In the genomic region with DNA sequence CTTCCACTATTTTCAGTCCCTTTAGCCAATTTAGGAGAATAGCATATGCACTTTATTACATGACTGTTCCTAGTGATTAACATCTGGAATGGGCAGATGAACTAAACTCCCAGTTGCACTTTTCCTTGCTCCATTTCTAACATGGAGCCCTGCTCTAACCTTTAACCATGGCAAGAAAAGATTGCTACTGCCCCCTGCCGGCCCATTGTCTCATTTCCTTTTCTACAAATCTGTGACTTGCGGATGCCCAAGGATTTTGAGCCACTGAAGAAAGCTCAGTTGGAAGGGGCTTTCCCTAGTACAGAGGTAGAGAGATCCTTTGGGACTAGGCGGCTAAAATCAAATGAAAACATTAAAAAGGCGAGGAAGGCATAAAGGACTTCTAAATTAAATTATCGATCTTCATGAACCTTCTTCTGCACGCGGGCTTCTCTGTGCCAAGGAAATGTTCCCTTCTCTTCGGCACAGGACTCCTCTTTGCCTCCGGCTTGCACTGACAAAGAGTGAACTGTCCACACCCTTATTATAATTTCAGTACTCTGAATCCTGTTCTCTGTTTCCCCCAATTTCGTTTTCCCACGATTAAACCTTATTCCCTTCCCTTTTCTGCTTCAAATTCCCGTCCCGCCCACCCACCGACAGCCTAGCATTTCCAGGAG, we compare ENCODE assay signal across 10 cellular contexts. TPM values are rescaled to one million over a fixed set of nuclear protein-coding genes. Genes with fewer than 3 reads are reported as not detected.
DNase-seq lines count a peak whose midpoint lies in the region; ATAC-seq and TF ChIP-seq lines count a peak whose summit lies in the region.
"Had no signal": no experiment of that assay in that cellular context is flagged by ENCODE, and none has a peak within 500 bp of the region (broad histone marks: within the 10 kb centered on the region; RNA-seq: fewer than 3 reads in every experiment).

No MANE protein-coding gene starts in this region.

- H3K4me3 ChIP-seq in fibroblast of mammary gland (ENCODE audit: control insufficient read depth, low read depth, low read length) (no peak overlapping the region), neural cell (ENCODE audit: low read length) (peak overlapping the region; percentile 61), uterus (no peak overlapping the region)
- H3K4me3 ChIP-seq: thoracic aorta had no signal

- TF ChIP-seq EP300 in neural cell (conservative IDR thresholded peaks at IDR 0.05; ENCODE audit: poor library complexity, severe bottlenecking), result no peak

- peak; percentile 72 for TF ChIP-seq RAD21 in neural cell (conservative IDR thresholded peaks at IDR 0.05)

- ATAC-seq in GM21786 (IDR thresholded peaks at IDR 0.05; ENCODE audit: unreplicated experiment), result peak; percentile 75

- DNase-seq in COLO829 (ENCODE audit: low spot score), result peak; percentile 35
- peak; percentile 78 for DNase-seq in NCI-H2227 (lab: John Stamatoyannopoulos, UW; ENCODE audit: unreplicated experiment)
- DNase-seq in activated CD8-positive, alpha-beta memory T cell treated with anti-CD3 and anti-CD28 coated beads for 48 hours (ENCODE audit: low read depth in 2 of 3, low spot score in 2 of 3), result peak; percentile 3 to 28 (median 21)
- DNase-seq in fibroblast of mammary gland (ENCODE audit: low read depth), result peak; percentile 57
- DNase-seq in uterus, result peak; percentile 26
- DNase-seq in GF-D8 (lab: John Stamatoyannopoulos, UW), result no peak

- no peaks in the 10 kb centered on the region for H3K36me3 ChIP-seq in neural cell (ENCODE audit: insufficient read depth, low read length)
- no peaks in the 10 kb centered on the region for H3K36me3 ChIP-seq in uterus
- H3K36me3 ChIP-seq: thoracic aorta had no signal

- no peak overlapping the region for H3K27ac ChIP-seq in neural cell (ENCODE audit: low read length)
- no peak overlapping the region for H3K27ac ChIP-seq in uterus
- H3K27ac ChIP-seq: thoracic aorta had no signal

- H3K4me1 ChIP-seq in uterus, result no peaks in the 10 kb centered on the region

- H3K27me3 ChIP-seq in neural cell (ENCODE audit: insufficient read depth, low read depth, low read length) (no peaks in the 10 kb centered on the region), uterus (peaks cover 0 to 7% of the 10 kb centered on the region in 2 donors)

- intact Hi-C loops in uterus (cut with DNase I; ENCODE audit: low total_unique reads), result no loop called here

- H3K79me2 ChIP-seq in neural cell (replicated peaks; ENCODE audit: insufficient read depth, low read length), result no peaks in the 10 kb centered on the region

- TF ChIP-seq CTCF in fibroblast of mammary gland (conservative IDR thresholded peaks at IDR 0.05; ENCODE audit: control insufficient read depth, insufficient read depth, low read depth, low read length) (peak; percentile 49), neural cell (IDR thresholded peaks at IDR 0.05; ENCODE audit: poor library complexity, severe bottlenecking) (peak; percentile 71), uterus (IDR thresholded peaks at IDR 0.05) (peak; percentile 21 to 43 (median 34))

- H3F3A ChIP-seq in neural cell (ENCODE audit: insufficient read depth, low read length, poor library complexity, severe bottlenecking), result no peaks in the 10 kb centered on the region

- H3K9ac ChIP-seq in neural cell (ENCODE audit: low read length), result peak overlapping the region; percentile 39

- H3K4me2 ChIP-seq in neural cell (ENCODE audit: low read length), result no peak overlapping the region

- no peak for TF ChIP-seq POLR2A in uterus (IDR thresholded peaks at IDR 0.05)

- H3K9me3 ChIP-seq in neural cell (ENCODE audit: low read length) (no peaks in the 10 kb centered on the region), uterus (no peaks in the 10 kb centered on the region)
- H3K9me3 ChIP-seq: thoracic aorta had no signal

- no peaks in the 10 kb centered on the region for H4K20me1 ChIP-seq in neural cell (ENCODE audit: insufficient read depth)

- no peaks in the 10 kb centered on the region for H3K9me2 ChIP-seq in neural cell (ENCODE audit: insufficient read depth, low read length)

- no peak overlapping the region for H2AFZ ChIP-seq in neural cell (ENCODE audit: low read depth, low read length)

TF ChIP-seq in neural cell, 6 proteins besides CTCF, POLR2A, EP300 and RAD21:
- TF ChIP-seq SMC3 (conservative IDR thresholded peaks at IDR 0.05; ENCODE audit: poor library complexity) (peak; percentile 74), EZH2 (IDR thresholded peaks at IDR 0.05; ENCODE audit: borderline replicate concordance, insufficient read depth, low read length, poor library complexity, severe bottlenecking) (no peak), POLR2AphosphoS5 (IDR thresholded peaks at IDR 0.05) (no peak)
- TF ChIP-seq, protein P1, sequence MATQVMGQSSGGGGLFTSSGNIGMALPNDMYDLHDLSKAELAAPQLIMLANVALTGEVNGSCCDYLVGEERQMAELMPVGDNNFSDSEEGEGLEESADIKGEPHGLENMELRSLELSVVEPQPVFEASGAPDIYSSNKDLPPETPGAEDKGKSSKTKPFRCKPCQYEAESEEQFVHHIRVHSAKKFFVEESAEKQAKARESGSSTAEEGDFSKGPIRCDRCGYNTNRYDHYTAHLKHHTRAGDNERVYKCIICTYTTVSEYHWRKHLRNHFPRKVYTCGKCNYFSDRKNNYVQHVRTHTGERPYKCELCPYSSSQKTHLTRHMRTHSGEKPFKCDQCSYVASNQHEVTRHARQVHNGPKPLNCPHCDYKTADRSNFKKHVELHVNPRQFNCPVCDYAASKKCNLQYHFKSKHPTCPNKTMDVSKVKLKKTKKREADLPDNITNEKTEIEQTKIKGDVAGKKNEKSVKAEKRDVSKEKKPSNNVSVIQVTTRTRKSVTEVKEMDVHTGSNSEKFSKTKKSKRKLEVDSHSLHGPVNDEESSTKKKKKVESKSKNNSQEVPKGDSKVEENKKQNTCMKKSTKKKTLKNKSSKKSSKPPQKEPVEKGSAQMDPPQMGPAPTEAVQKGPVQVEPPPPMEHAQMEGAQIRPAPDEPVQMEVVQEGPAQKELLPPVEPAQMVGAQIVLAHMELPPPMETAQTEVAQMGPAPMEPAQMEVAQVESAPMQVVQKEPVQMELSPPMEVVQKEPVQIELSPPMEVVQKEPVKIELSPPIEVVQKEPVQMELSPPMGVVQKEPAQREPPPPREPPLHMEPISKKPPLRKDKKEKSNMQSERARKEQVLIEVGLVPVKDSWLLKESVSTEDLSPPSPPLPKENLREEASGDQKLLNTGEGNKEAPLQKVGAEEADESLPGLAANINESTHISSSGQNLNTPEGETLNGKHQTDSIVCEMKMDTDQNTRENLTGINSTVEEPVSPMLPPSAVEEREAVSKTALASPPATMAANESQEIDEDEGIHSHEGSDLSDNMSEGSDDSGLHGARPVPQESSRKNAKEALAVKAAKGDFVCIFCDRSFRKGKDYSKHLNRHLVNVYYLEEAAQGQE (IDR thresholded peaks at IDR 0.05; ENCODE audit: borderline replicate concordance), result no peak

RNA-seq across cellular contexts. Expression of gene GLRA2, which starts 0.6 kb away (rescaled TPM):
- 18.6 and 19.2 TPM in 2 replicates for polyA plus RNA-seq in neural cell
- 23.6 and 28.0 TPM in 2 replicates for polyA minus RNA-seq in neural cell
- under 1 TPM in 1 of 4 donors, not detected in 3; 0.48 TPM for total RNA-seq in uterus
- total RNA-seq: T-helper 1 cell treated with Interleukin-12 subunit alpha and Interleukin-12 subunit beta and Interleukin-4 antibody, amounts not matched to agents 30 ng/mL and 1 ng/mL, for 36 hours; thoracic aorta had no signal
